In the genomic region with DNA sequence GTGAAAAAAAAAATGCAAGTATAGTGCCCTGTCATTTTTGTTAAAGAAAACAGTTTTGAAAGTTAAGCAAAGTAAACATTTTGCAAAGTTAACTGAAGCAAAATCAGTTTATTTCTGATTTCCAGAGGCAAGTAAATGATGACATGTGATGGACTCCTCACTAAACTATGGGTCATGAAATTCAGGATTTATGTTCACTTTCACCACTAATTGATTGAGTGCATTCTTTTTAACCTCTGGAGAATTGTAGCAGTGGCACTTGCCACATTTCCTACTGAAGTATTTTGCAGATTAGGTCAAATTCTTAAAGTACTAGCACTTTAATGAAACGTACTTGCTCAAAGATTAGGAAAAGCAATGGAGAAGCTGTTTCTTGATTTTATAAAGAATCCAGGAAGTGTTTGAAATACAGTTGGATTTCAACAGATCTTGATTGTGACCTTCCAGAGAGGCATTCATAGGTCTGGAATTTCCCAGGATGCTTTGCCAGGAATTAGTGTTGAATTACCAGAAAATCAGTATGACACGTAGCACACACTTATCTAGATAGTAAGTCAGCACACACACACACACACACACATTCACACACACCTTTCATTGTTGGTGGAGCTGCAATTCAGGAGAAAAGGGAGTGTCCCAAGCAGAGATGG, we compare ENCODE assay signal across 11 cellular contexts.
A peak's percentile ranks its signal among the peaks of the same experiment; 100 is the strongest.
DNase-seq lines count a peak whose midpoint lies in the region; ATAC-seq, FAIRE-seq and TF ChIP-seq lines count a peak whose summit lies in the region.
"Had no signal": no experiment of that assay in that cellular context is flagged by ENCODE, and none has a peak within 500 bp of the region (broad histone marks: within the 10 kb centered on the region; RNA-seq: fewer than 3 reads in every experiment).

No MANE protein-coding gene starts in this region.

- TF ChIP-seq EP300 in suprapubic skin (IDR thresholded peaks at IDR 0.05): no peak

- FAIRE-seq in islet of Langerhans (lab: Jason Lieb, UNC): peak; percentile 27

- no peaks in the 10 kb centered on the region for H3K9me3 ChIP-seq in suprapubic skin

- in situ Hi-C loops in G401 (cut with HindIII; ENCODE audit: low sequenced_read_pairs): no loop called here

- H3K27me3 ChIP-seq in suprapubic skin: no peaks in the 10 kb centered on the region

- no peak for TF ChIP-seq POLR2A in suprapubic skin (IDR thresholded peaks at IDR 0.05)

- H3K4me1 ChIP-seq in suprapubic skin: peaks cover 35% of the 10 kb centered on the region

- no peak overlapping the region for H3K4me3 ChIP-seq in suprapubic skin

- peak; percentile 84 for DNase-seq in HT-29 (ENCODE audit: low spot score)
- DNase-seq in astrocyte of the hippocampus (ENCODE audit: low read depth, low spot score): peak; percentile 85
- DNase-seq in suprapubic skin (ENCODE audit: low spot score in 2 of 2): no peak
- DNase-seq in left lobe of liver (ENCODE audit: low spot score): no peak
- no peak for DNase-seq in G401 (ENCODE audit: low spot score)
- DNase-seq: activated naive CD8-positive, alpha-beta T cell treated with anti-CD3 and anti-CD28 coated beads, Interleukin-2, amount 10 ng/mL, durations not matched to agents 7 days and 5 days; naive B cell; stimulated activated naive CD4-positive, alpha-beta T cell treated with Interleukin-2 at 50 U/mL for 16 hours had no signal

- peak overlapping the region; percentile 77 for H3K27ac ChIP-seq in suprapubic skin

- ATAC-seq in HG02884 (IDR thresholded peaks at IDR 0.05; ENCODE audit: unreplicated experiment) (no peak), GM18520 (IDR thresholded peaks at IDR 0.05; ENCODE audit: unreplicated experiment) (no peak), left lobe of liver (no peak)

- 3% methylated on average over 2 of the region's 2 CpGs for WGBS in suprapubic skin

- no peaks in the 10 kb centered on the region for H3K36me3 ChIP-seq in suprapubic skin

- TF ChIP-seq CTCF in suprapubic skin (IDR thresholded peaks at IDR 0.05): no peak

Comparison
In these comparisons a context has a peak if more than half of its experiments do, and no peak if none do; other contexts are left out.
1. DNase-seq: peak in HT-29 (single experiment) and astrocyte of the hippocampus (single experiment); none in suprapubic skin (0 of 2), left lobe of liver (single experiment) and G401 (single experiment).